ENCODE assay signal across 9 cellular contexts in the genomic region with DNA sequence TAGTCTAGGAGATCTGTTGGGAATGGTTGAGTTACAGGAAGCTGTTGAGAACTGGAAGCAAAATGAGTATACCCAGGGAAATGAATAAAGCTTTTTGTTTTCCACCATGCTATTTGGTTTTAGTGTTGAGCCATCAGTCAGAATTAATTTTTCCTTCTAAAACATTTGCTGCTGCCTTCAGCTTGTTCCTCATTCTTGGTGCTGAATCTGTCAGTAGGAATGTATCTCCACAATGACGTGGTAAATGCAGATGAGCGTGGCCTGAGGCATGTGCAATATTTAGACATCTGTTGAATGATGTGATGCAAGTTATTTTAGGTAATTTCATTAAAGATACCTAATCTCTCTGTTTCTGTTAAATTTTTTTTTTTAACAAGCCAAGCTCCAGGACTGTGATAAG. TPM values are rescaled to one million over a fixed set of nuclear protein-coding genes. Genes with fewer than 3 reads are reported as not detected.
DNase-seq lines count a peak whose midpoint lies in the region; ATAC-seq and TF ChIP-seq lines count a peak whose summit lies in the region.
"Had no signal": no experiment of that assay in that cellular context is flagged by ENCODE, and none has a peak within 500 bp of the region (broad histone marks: within the 10 kb centered on the region; RNA-seq: fewer than 3 reads in every experiment).

No MANE protein-coding gene starts in this region.

- H3K9me3 ChIP-seq in CD4-positive, CD25-positive, alpha-beta regulatory T cell (ENCODE audit: control insufficient read depth in 2 of 2, low read length in 2 of 2), result no peaks in the 10 kb centered on the region
- no peaks in the 10 kb centered on the region for H3K9me3 ChIP-seq in naive thymus-derived CD4-positive, alpha-beta T cell (ENCODE audit: control insufficient read depth in 2 of 3, low read length in 3 of 3)

- peak overlapping the region; percentile 51 for H3K4me3 ChIP-seq in CD4-positive, CD25-positive, alpha-beta regulatory T cell (ENCODE audit: low read depth, low read length)
- H3K4me3 ChIP-seq in astrocyte of the spinal cord (ENCODE audit: low read depth, low read length), result no peak overlapping the region
- peak overlapping the region; percentile 25 for H3K4me3 ChIP-seq in naive thymus-derived CD4-positive, alpha-beta T cell (ENCODE audit: low read length)

- H3K27me3 ChIP-seq in CD4-positive, CD25-positive, alpha-beta regulatory T cell (ENCODE audit: control insufficient read depth, insufficient read depth, low read length), result no peaks in the 10 kb centered on the region
- no peaks in the 10 kb centered on the region for H3K27me3 ChIP-seq in naive thymus-derived CD4-positive, alpha-beta T cell (ENCODE audit: control insufficient read depth in 2 of 2, insufficient read depth in 2 of 2, low read length in 2 of 2)
- H3K27me3 ChIP-seq: dorsolateral prefrontal cortex had no signal

- POLR2A ChIA-PET in naive thymus-derived CD4-positive, alpha-beta T cell (lab: Charles Lee), result interaction anchor here (3.9 kb wide), 1 partner anchor 10 kb away, joined by 37 read pairs; a partner anchor contains a TSS

- intact Hi-C loops in naive thymus-derived CD4-positive, alpha-beta T cell (cut with micrococcal nuclease), result no loop called here

- CTCF ChIA-PET in naive thymus-derived CD4-positive, alpha-beta T cell (lab: Charles Lee), result interaction anchor here (0.6 to 1.5 kb wide), 4 partner anchors 11 to 212 kb away, joined by 3 to 5 read pairs (median 4); a partner anchor contains a TSS

- H3K36me3 Mint-ChIP-seq in CD4-positive, CD25-positive, alpha-beta regulatory T cell, result peaks cover 69% of the 10 kb centered on the region
- peaks cover 14 to 69% (median 59%) of the 10 kb centered on the region in 5 donors for H3K36me3 Mint-ChIP-seq in naive thymus-derived CD4-positive, alpha-beta T cell

- H3K27me3 Mint-ChIP-seq in CD4-positive, CD25-positive, alpha-beta regulatory T cell, result no peaks in the 10 kb centered on the region
- no peaks in the 10 kb centered on the region for H3K27me3 Mint-ChIP-seq in naive thymus-derived CD4-positive, alpha-beta T cell

- peak overlapping the region in 2 of 3 donors; percentile 23 to 26 for H3K27ac Mint-ChIP-seq in CD4-positive, CD25-positive, alpha-beta regulatory T cell
- H3K27ac Mint-ChIP-seq in naive thymus-derived CD4-positive, alpha-beta T cell, result peak overlapping the region in 6 of 9 donors; percentile 3 to 78 (median 54)

- peak overlapping the region; percentile 70 to 85 (median 80) for H3K4me3 Mint-ChIP-seq in CD4-positive, CD25-positive, alpha-beta regulatory T cell
- peak overlapping the region; percentile 39 to 77 (median 68) for H3K4me3 Mint-ChIP-seq in naive thymus-derived CD4-positive, alpha-beta T cell

- ATAC-seq in CD4-positive, CD25-positive, alpha-beta regulatory T cell (ENCODE audit: low read depth in 2 of 2), result no peak
- ATAC-seq in naive thymus-derived CD4-positive, alpha-beta T cell, result peak; percentile 30
- ATAC-seq in HG03280 (IDR thresholded peaks at IDR 0.05; ENCODE audit: unreplicated experiment) (no peak), HG02798 (IDR thresholded peaks at IDR 0.05; ENCODE audit: poor library complexity, unreplicated experiment) (no peak)

- in situ Hi-C loops in astrocyte of the spinal cord (cut with HindIII; ENCODE audit: low sequenced_read_pairs), result no loop called here

- peaks cover 97% of the 10 kb centered on the region for H3K4me1 ChIP-seq in CD4-positive, CD25-positive, alpha-beta regulatory T cell (ENCODE audit: control insufficient read depth, insufficient read depth, low read length, poor library complexity, severe bottlenecking)
- H3K4me1 ChIP-seq in naive thymus-derived CD4-positive, alpha-beta T cell (ENCODE audit: control insufficient read depth in 2 of 2, insufficient read depth in 2 of 2, low read length in 2 of 2), result peaks cover 75 to 99% of the 10 kb centered on the region in 2 donors

- H3K9me3 Mint-ChIP-seq in CD4-positive, CD25-positive, alpha-beta regulatory T cell, result no peaks in the 10 kb centered on the region
- peaks cover 0 to 1% (median 0%) of the 10 kb centered on the region in 11 donors for H3K9me3 Mint-ChIP-seq in naive thymus-derived CD4-positive, alpha-beta T cell

- DNase-seq in CD4-positive, CD25-positive, alpha-beta regulatory T cell, result no peak
- peak; percentile 79 for DNase-seq in MV-4-11 (lab: John Stamatoyannopoulos, UW)
- DNase-seq in astrocyte of the spinal cord (ENCODE audit: low read depth, low spot score), result peak; percentile 71
- no peak for DNase-seq in naive thymus-derived CD4-positive, alpha-beta T cell
- DNase-seq in dermis blood vessel endothelial cell, result no peak
- no peak for DNase-seq in ecto neural progenitor cell (ENCODE audit: low spot score)
- DNase-seq: dorsolateral prefrontal cortex had no signal

- H3K36me3 ChIP-seq in CD4-positive, CD25-positive, alpha-beta regulatory T cell (ENCODE audit: control insufficient read depth, insufficient read depth, low read length), result peaks cover 91% of the 10 kb centered on the region
- H3K36me3 ChIP-seq in naive thymus-derived CD4-positive, alpha-beta T cell (ENCODE audit: control insufficient read depth in 2 of 3, insufficient read depth in 3 of 3, low read length in 3 of 3), result peaks cover 8 to 54% (median 43%) of the 10 kb centered on the region in 3 experiments

- H3K27ac ChIP-seq in CD4-positive, CD25-positive, alpha-beta regulatory T cell (ENCODE audit: insufficient read depth, low read length, poor library complexity, severe bottlenecking), result peak overlapping the region; percentile 47
- no peak overlapping the region for H3K27ac ChIP-seq in naive thymus-derived CD4-positive, alpha-beta T cell (ENCODE audit: low read depth, low read length)

- no peak for TF ChIP-seq CTCF in astrocyte of the spinal cord (IDR thresholded peaks at IDR 0.05; ENCODE audit: low read depth, low read length)

- peaks cover 66 to 98% (median 82%) of the 10 kb centered on the region in 4 donors for H3K4me1 Mint-ChIP-seq in CD4-positive, CD25-positive, alpha-beta regulatory T cell
- peaks cover 84 to 100% (median 96%) of the 10 kb centered on the region in 7 donors for H3K4me1 Mint-ChIP-seq in naive thymus-derived CD4-positive, alpha-beta T cell

RNA-seq across cellular contexts. Expression of a gene that starts 10.9 kb away (rescaled TPM):
- 125 TPM for total RNA-seq in CD4-positive, CD25-positive, alpha-beta regulatory T cell
- 10 to 100 TPM; 11.7 to 17.8 (median 13.6) TPM for polyA plus RNA-seq in CD4-positive, CD25-positive, alpha-beta regulatory T cell
- 100 to 1,000 TPM in 2 of 5 experiments, 10 to 100 TPM in 3; 69.6 to 136 (median 87.3) TPM for total RNA-seq in naive thymus-derived CD4-positive, alpha-beta T cell
- polyA plus RNA-seq in naive thymus-derived CD4-positive, alpha-beta T cell, result 10 to 100 TPM; 11.4 to 17.5 TPM
- 70.1 and 81.4 TPM in 2 replicates for total RNA-seq in dermis blood vessel endothelial cell

Comparison
In these comparisons a context has a peak if more than half of its experiments do, and no peak if none do; other contexts are left out.
1. DNase-seq: peak in MV-4-11 (single experiment) and astrocyte of the spinal cord (single experiment); none in CD4-positive, CD25-positive, alpha-beta regulatory T cell (0 of 3), naive thymus-derived CD4-positive, alpha-beta T cell (0 of 9), dermis blood vessel endothelial cell (single experiment) and ecto neural progenitor cell (single experiment).